In the genomic region with DNA sequence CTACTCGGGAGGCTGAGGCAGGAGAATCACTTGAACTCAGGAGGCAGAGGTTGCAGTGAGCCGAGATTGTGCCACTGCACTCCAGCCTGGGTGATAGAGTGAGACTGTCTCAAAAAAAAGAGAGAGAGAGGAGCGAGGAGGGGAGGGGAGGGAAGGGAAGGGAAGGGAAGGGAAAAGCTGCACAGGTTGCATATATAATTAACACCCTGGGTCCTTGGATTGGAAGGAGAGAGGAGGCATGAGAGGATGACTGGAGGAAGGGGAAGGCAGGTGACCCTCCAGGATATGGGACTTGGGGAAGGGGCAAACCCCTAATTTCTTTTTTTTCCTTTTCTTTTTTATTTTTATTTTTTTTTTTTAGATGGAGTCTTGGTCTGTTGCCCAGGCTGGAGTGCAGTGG, we compare ENCODE assay signal across 1 cellular context. TPM values are rescaled to one million over a fixed set of nuclear protein-coding genes. Genes with fewer than 3 reads are reported as not detected.
"Had no signal": no experiment of that assay in that cellular context is flagged by ENCODE, and none has a peak within 500 bp of the region (broad histone marks: within the 10 kb centered on the region; RNA-seq: fewer than 3 reads in every experiment).

No MANE protein-coding gene starts in this region.

RNA-seq across cellular contexts. Expression of gene SNAI1, which starts 28.8 kb away (rescaled TPM):
- total RNA-seq: LHCN-M2 had no signal
